In genomic region chr11:25587496-25587895, GRCh38 we compare ENCODE assay signal across 25 cellular contexts.
"Had no signal": no experiment of that assay in that cellular context is flagged by ENCODE, and none has a peak within 500 bp of the region (broad histone marks: within the 10 kb centered on the region; RNA-seq: fewer than 3 reads in every experiment).

No MANE protein-coding gene starts in this region.

- H3K4me3 ChIP-seq: adrenal gland, body of pancreas, Peyer's patch, SK-N-MC had no signal

- DNase-seq: activated CD4-positive, alpha-beta T cell treated with anti-CD3 and anti-CD28 coated beads, Interleukin-2, amount 10 ng/mL, durations not matched to agents 24 days and 14 days; activated CD4-positive, alpha-beta T cell treated with anti-CD3 and anti-CD28 coated beads, Interleukin-2, amount 50 U/mL, for 4 hours; activated CD8-positive, alpha-beta T cell treated with anti-CD3 and anti-CD28 coated beads for 36 hours; activated effector memory CD4-positive, alpha-beta T cell treated with anti-CD3 and anti-CD28 coated beads, Interleukin-2, amount 50 U/mL, for 16 hours; activated naive CD4-positive, alpha-beta T cell treated with Interleukin-2 at 50 U/mL for 16 hours; activated naive CD8-positive, alpha-beta T cell treated with anti-CD3 and anti-CD28 coated beads, Interleukin-2, amount 10 ng/mL, durations not matched to agents 7 days and 5 days; activated T-cell treated with anti-CD3 and anti-CD28 coated beads, Interleukin-2, amount 50 U/mL, for 1 hour; activated T-cell treated with anti-CD3 and anti-CD28 coated beads, Interleukin-2, amount 50 U/mL, for 72 hours; adrenal gland; body of pancreas; caudate nucleus; cerebellar nuclear complex; MV-4-11; NCI-H1092; NCI-H1436 treated with DMSO at 0.1 percent for 48 hours; NCI-H1694 treated with DMSO at 0.1 percent for 48 hours; NCI-H2029; NCI-H345; NCI-H524 treated with DMSO at 0.1 percent for 48 hours; Peyer's patch; Right ventricle myocardium superior had no signal

- H3K4me2 ChIP-seq: KMS-11 had no signal

- H3K4me1 ChIP-seq: adrenal gland, body of pancreas, Peyer's patch had no signal

- H3K27me3 ChIP-seq: adrenal gland, body of pancreas, Peyer's patch had no signal

- ATAC-seq: activated CD8-positive, alpha-beta T cell treated with anti-CD3 and anti-CD28 coated beads for 36 hours; activated T-cell treated with anti-CD3 and anti-CD28 coated beads, Interleukin-2, amount 50 U/mL, for 72 hours; activated T-helper 17 cell treated with anti-CD3 and anti-CD28 coated beads, Interleukin-2, amount 50 U/mL, for 72 hours; body of pancreas had no signal

- H3K27ac ChIP-seq: adrenal gland, body of pancreas, KMS-11, Peyer's patch, RWPE1, SK-N-MC had no signal

- H3K9me3 ChIP-seq: adrenal gland, body of pancreas, Peyer's patch had no signal

- H3K9ac ChIP-seq: KMS-11 had no signal

- H3K36me3 ChIP-seq: adrenal gland, Peyer's patch had no signal
